In the genomic region with DNA sequence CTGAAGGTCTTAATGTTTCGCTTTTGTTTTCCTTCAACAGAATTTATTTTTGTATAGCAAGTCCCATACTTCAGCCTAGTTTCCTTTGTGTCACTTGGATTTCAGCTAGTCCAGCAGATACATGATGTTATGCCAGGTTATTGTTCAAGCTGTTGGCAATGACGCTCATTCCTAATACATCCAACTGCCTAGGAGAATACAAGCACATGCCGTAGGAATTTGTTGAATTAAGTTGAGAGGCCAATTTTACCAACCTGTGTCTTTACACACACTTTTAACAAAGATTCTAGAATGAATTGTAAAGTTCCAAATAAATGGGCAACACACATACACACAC, we compare ENCODE assay signal across 1 cellular context.
TF ChIP-seq lines count a peak whose summit lies in the region.

No MANE protein-coding gene starts in this region.

TF ChIP-seq in HepG2, 621 proteins besides CTCF, POLR2A, EP300 and RAD21 (continued from another document):
- TF ChIP-seq, protein P1, sequence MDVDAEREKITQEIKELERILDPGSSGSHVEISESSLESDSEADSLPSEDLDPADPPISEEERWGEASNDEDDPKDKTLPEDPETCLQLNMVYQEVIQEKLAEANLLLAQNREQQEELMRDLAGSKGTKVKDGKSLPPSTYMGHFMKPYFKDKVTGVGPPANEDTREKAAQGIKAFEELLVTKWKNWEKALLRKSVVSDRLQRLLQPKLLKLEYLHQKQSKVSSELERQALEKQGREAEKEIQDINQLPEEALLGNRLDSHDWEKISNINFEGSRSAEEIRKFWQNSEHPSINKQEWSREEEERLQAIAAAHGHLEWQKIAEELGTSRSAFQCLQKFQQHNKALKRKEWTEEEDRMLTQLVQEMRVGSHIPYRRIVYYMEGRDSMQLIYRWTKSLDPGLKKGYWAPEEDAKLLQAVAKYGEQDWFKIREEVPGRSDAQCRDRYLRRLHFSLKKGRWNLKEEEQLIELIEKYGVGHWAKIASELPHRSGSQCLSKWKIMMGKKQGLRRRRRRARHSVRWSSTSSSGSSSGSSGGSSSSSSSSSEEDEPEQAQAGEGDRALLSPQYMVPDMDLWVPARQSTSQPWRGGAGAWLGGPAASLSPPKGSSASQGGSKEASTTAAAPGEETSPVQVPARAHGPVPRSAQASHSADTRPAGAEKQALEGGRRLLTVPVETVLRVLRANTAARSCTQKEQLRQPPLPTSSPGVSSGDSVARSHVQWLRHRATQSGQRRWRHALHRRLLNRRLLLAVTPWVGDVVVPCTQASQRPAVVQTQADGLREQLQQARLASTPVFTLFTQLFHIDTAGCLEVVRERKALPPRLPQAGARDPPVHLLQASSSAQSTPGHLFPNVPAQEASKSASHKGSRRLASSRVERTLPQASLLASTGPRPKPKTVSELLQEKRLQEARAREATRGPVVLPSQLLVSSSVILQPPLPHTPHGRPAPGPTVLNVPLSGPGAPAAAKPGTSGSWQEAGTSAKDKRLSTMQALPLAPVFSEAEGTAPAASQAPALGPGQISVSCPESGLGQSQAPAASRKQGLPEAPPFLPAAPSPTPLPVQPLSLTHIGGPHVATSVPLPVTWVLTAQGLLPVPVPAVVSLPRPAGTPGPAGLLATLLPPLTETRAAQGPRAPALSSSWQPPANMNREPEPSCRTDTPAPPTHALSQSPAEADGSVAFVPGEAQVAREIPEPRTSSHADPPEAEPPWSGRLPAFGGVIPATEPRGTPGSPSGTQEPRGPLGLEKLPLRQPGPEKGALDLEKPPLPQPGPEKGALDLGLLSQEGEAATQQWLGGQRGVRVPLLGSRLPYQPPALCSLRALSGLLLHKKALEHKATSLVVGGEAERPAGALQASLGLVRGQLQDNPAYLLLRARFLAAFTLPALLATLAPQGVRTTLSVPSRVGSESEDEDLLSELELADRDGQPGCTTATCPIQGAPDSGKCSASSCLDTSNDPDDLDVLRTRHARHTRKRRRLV (CRISPR knock-in tag; IDR thresholded peaks at IDR 0.05): no peak
